Comparison of ENCODE assay signal across 1 cellular context in genomic region chr3:105802073-105802706, GRCh38.
TF ChIP-seq lines count a peak whose summit lies in the region.

No MANE protein-coding gene starts in this region.

TF ChIP-seq in SK-N-SH, 30 proteins besides CTCF, POLR2A, EP300 and RAD21:
- TF ChIP-seq YY1 (IDR thresholded peaks at IDR 0.05; ENCODE audit: low read depth) (no peak), FOSL2 (IDR thresholded peaks at IDR 0.05; ENCODE audit: borderline replicate concordance, low read depth) (no peak), TEAD4 (IDR thresholded peaks at IDR 0.05; ENCODE audit: borderline replicate concordance, insufficient read depth) (no peak), CHD2 (IDR thresholded peaks at IDR 0.05; ENCODE audit: low read length, partially characterized antibody) (no peak), MXI1 (IDR thresholded peaks at IDR 0.05; ENCODE audit: low read depth, low read length) (no peak), ELF1 (IDR thresholded peaks at IDR 0.05) (no peak), POLR2AphosphoS5 (IDR thresholded peaks at IDR 0.05; ENCODE audit: low read depth, low read length) (no peak), USF1 (IDR thresholded peaks at IDR 0.05; ENCODE audit: borderline replicate concordance, low read depth) (no peak), MEF2A (IDR thresholded peaks at IDR 0.05; ENCODE audit: borderline replicate concordance, low read depth) (no peak), ZBTB33 (IDR thresholded peaks at IDR 0.05; ENCODE audit: borderline replicate concordance, low read depth) (no peak), FOXJ3 (CRISPR knock-in tag; IDR thresholded peaks at IDR 0.05) (no peak), REST (IDR thresholded peaks at IDR 0.05; ENCODE audit: low read depth, low read length) (no peak), EZH2phosphoT487 (IDR thresholded peaks at IDR 0.05; ENCODE audit: borderline replicate concordance, low read depth) (no peak), TAF1 (IDR thresholded peaks at IDR 0.05; ENCODE audit: borderline replicate concordance, low read depth, low read length) (no peak), PBX3 (IDR thresholded peaks at IDR 0.05) (no peak)
